17 cellular contexts compared by ENCODE assay signal in genomic region chr6:35970181-35970580, GRCh38. TPM values are rescaled to one million over a fixed set of nuclear protein-coding genes. Genes with fewer than 3 reads are reported as not detected.
DNase-seq lines count a peak whose midpoint lies in the region; ATAC-seq and TF ChIP-seq lines count a peak whose summit lies in the region.
"Had no signal": no experiment of that assay in that cellular context is flagged by ENCODE, and none has a peak within 500 bp of the region (broad histone marks: within the 10 kb centered on the region; RNA-seq: fewer than 3 reads in every experiment).

No MANE protein-coding gene starts in this region.

- ATAC-seq in HG03139 (IDR thresholded peaks at IDR 0.05; ENCODE audit: unreplicated experiment), result no peak

- DNase-seq in A172 (ENCODE audit: low spot score) (peak; percentile 22), HCEC 1CT (peak; percentile 72), amniotic stem cell (lab: John Stamatoyannopoulos, UW) (peak; percentile 17), foreskin fibroblast (peak; percentile 61 to 78), activated gamma-delta T cell (lab: John Stamatoyannopoulos, UW) (no peak), amygdala (lab: John Stamatoyannopoulos, UW) (no peak), UCSD-AML1 (lab: John Stamatoyannopoulos, UW; ENCODE audit: unreplicated experiment) (no peak)
- DNase-seq: activated CD4-positive, alpha-beta T cell treated with anti-CD3 and anti-CD28 coated beads, Interleukin-2, amount 50 U/mL, for 48 hours; DND-41; endodermal cell; NCI-H1092; NCI-H524; Peyer's patch; stimulated activated CD4-positive, alpha-beta T cell treated with anti-CD3 and anti-CD28 coated beads, Interleukin-2, amount 100 ng/mL, for 24 hours had no signal

- no peak overlapping the region for H3K4me3 ChIP-seq in foreskin fibroblast (ENCODE audit: low read depth in 1 of 2, low read length in 2 of 2)
- H3K4me3 ChIP-seq: Peyer's patch, prostate gland had no signal

- no peak for TF ChIP-seq CTCF in foreskin fibroblast (IDR thresholded peaks at IDR 0.05; ENCODE audit: low read depth, low read length)

RNA-seq across cellular contexts. Expression of gene SRPK1, which starts 49.3 kb away (rescaled TPM):
- 57.0 and 64.4 TPM in 2 replicates for total RNA-seq in A172 (2014; rRNA removed; shearing (Covaris generic))

RNA-seq across cellular contexts. Expression of gene SLC26A8, which starts 54.3 kb away (rescaled TPM):
- not detected in 2 replicates for total RNA-seq in A172 (2014; rRNA removed; shearing (Covaris generic))
- total RNA-seq: A673, endodermal cell had no signal

RNA-seq across cellular contexts. Expression of gene MAPK14, which starts 57.4 kb away (rescaled TPM):
- total RNA-seq in A172 (2014; rRNA removed; shearing (Covaris generic)), result 41.4 and 50.2 TPM in 2 replicates

Comparison
In these comparisons a context has a peak if more than half of its experiments do, and no peak if none do; other contexts are left out.
1. DNase-seq: peak in A172 (single experiment), HCEC 1CT (single experiment), amniotic stem cell (single experiment) and foreskin fibroblast (2 of 2); none in activated gamma-delta T cell (single experiment), amygdala (0 of 56) and UCSD-AML1 (single experiment).